Comparison of ENCODE assay signal across 8 cellular contexts in the genomic region with DNA sequence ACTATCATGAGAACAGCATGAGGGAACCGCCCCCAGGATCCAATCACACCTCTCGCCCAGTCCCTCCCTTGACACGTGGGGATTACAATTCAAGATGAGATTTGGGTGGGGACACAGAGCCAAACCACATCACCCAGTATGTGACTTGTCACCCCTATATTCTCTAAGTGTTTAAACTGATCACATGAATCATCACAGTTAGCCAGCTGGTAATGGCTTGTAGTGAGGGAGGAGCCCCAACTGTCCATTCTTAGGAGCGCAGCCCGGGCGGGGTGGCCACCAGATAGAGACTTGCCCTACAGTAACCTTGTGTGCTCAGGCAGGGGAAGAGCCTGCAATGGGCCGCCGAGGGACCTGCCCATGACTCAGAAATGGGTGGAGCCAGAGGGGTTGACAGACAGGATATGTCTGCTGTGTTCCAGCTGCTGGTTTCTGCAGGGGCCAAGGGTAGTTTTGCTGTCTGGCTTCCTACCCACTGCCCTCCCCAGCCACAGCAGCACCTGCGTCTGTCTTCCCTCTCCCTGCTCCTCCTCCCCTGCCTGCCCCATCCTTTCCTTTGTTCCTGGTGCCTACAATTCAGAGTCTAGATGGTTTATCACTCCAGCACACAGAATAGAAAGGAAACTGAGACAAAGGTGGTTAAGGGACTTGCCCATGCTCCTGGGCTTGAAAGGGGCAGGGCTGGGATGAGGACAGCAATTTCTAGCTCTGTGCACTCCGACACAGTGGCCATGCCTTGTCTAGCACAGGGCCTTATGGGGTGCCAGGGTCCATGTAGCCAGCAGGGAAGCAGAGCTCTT. TPM values are rescaled to one million over a fixed set of nuclear protein-coding genes. Genes with fewer than 3 reads are reported as not detected.
DNase-seq lines count a peak whose midpoint lies in the region; ATAC-seq and TF ChIP-seq lines count a peak whose summit lies in the region.

No MANE protein-coding gene starts in this region.

- H3K4me3 ChIP-seq in OCI-LY3 (ENCODE audit: low read length) (no peak overlapping the region), fibroblast of lung (replicated peaks in 1 of 4; ENCODE audit: control extremely low read depth in 1 of 4, insufficient read depth in 1 of 4, low read depth in 3 of 4, low read length in 4 of 4) (no peak overlapping the region)

- no peaks in the 10 kb centered on the region; the same call in 1 of the 2 replicates for H3K9me3 ChIP-seq in OCI-LY3 (ENCODE audit: insufficient read depth, low read length)
- no peaks in the 10 kb centered on the region for H3K9me3 ChIP-seq in fibroblast of lung (ENCODE audit: control insufficient read depth, insufficient read depth, low read depth, low read length)

- ATAC-seq in GM18909 (IDR thresholded peaks at IDR 0.05; ENCODE audit: poor library complexity, unreplicated experiment) (peak; percentile 90), HG03095 (IDR thresholded peaks at IDR 0.05; ENCODE audit: unreplicated experiment) (peak; percentile 92)

- no peaks in the 10 kb centered on the region for H3K36me3 ChIP-seq in OCI-LY3 (replicated peaks; ENCODE audit: low read depth, low read length)
- H3K36me3 ChIP-seq in fibroblast of lung (ENCODE audit: control insufficient read depth, insufficient read depth, low read length): no peaks in the 10 kb centered on the region

- no peaks in the 10 kb centered on the region for H3K79me2 ChIP-seq in OCI-LY3 (ENCODE audit: low read length)
- H3K79me2 ChIP-seq in fibroblast of lung (ENCODE audit: control insufficient read depth, insufficient read depth, low read length): no peaks in the 10 kb centered on the region

- H3K27me3 ChIP-seq in OCI-LY3 (ENCODE audit: low read depth, low read length): peaks cover 9% of the 10 kb centered on the region; the same call in 1 of the 2 replicates
- H3K27me3 ChIP-seq in fibroblast of lung (ENCODE audit: control insufficient read depth, insufficient read depth, low read length): peaks cover 2% of the 10 kb centered on the region

- H4K20me1 ChIP-seq in OCI-LY3 (ENCODE audit: insufficient read depth, low read length): no peaks in the 10 kb centered on the region
- no peaks in the 10 kb centered on the region for H4K20me1 ChIP-seq in fibroblast of lung (ENCODE audit: control insufficient read depth, extremely low read depth, insufficient read depth, low read length)

- H3K4me2 ChIP-seq in OCI-LY3 (ENCODE audit: low read length) (peak overlapping the region; percentile 56), fibroblast of lung (ENCODE audit: extremely low read depth, insufficient read depth, low read length) (no peak overlapping the region)

- H3K4me1 Mint-ChIP-seq in activated T-cell treated with anti-CD3 and anti-CD28 coated beads, Interleukin-2, amount 50 U/mL, for 24 hours (ENCODE audit: low read depth): peaks cover 81% of the 10 kb centered on the region

- H3K9ac ChIP-seq in OCI-LY3 (ENCODE audit: low read length) (no peak overlapping the region; the same call in 1 of the 2 replicates), fibroblast of lung (ENCODE audit: insufficient read depth, low read length) (no peak overlapping the region)

- H3K27me3 Mint-ChIP-seq in activated T-cell treated with anti-CD3 and anti-CD28 coated beads, Interleukin-2, amount 50 U/mL, for 24 hours: no peaks in the 10 kb centered on the region

- H3K27ac ChIP-seq in OCI-LY3 (ENCODE audit: low read length) (peak overlapping the region; percentile 31), fibroblast of lung (ENCODE audit: insufficient read depth, low read length) (no peak overlapping the region), temporal lobe (ENCODE audit: low read depth, low read length) (peak overlapping the region; percentile 31)

- H3K9me3 Mint-ChIP-seq in activated T-cell treated with anti-CD3 and anti-CD28 coated beads, Interleukin-2, amount 50 U/mL, for 24 hours: peaks cover 3% of the 10 kb centered on the region

- DNase-seq in AG08396 (ENCODE audit: low spot score) (peak; percentile 88), fibroblast of lung (ENCODE audit: low read depth in 2 of 2) (peak; percentile 66 to 97), occipital lobe (lab: John Stamatoyannopoulos, UW) (peak; percentile 73)
- DNase-seq in activated T-cell treated with anti-CD3 and anti-CD28 coated beads, Interleukin-2, amount 50 U/mL, for 24 hours: peak; percentile 88

- peak overlapping the region; percentile 91 for H3K27ac Mint-ChIP-seq in activated T-cell treated with anti-CD3 and anti-CD28 coated beads, Interleukin-2, amount 50 U/mL, for 24 hours

- peak overlapping the region; percentile 60 for H3K4me3 Mint-ChIP-seq in activated T-cell treated with anti-CD3 and anti-CD28 coated beads, Interleukin-2, amount 50 U/mL, for 24 hours

- TF ChIP-seq CTCF in OCI-LY3 (IDR thresholded peaks at IDR 0.05; ENCODE audit: low read depth, low read length) (no peak), fibroblast of lung (conservative IDR thresholded peaks at IDR 0.05 in 1 of 2, IDR thresholded peaks at IDR 0.05 in 1 of 2; ENCODE audit: low read depth in 1 of 2, low read length in 2 of 2) (no peak)

- H3K36me3 Mint-ChIP-seq in activated T-cell treated with anti-CD3 and anti-CD28 coated beads, Interleukin-2, amount 50 U/mL, for 24 hours (ENCODE audit: low read depth): peaks cover 26% of the 10 kb centered on the region

- H2AFZ ChIP-seq in OCI-LY3 (ENCODE audit: low read depth, low read length) (peak overlapping the region; percentile 25; the same call in 1 of the 2 replicates), fibroblast of lung (ENCODE audit: low read length) (no peak overlapping the region)

- H3K4me1 ChIP-seq in OCI-LY3 (ENCODE audit: low read length) (peaks cover 35% of the 10 kb centered on the region), fibroblast of lung (ENCODE audit: control insufficient read depth, extremely low read depth, insufficient read depth, low read length) (peaks cover 5% of the 10 kb centered on the region)

RNA-seq across cellular contexts. Expression of a gene that starts 9.2 kb away (rescaled TPM):
- under 0.01 and 0.77 TPM in 2 replicates for total RNA-seq in fibroblast of lung
- polyA plus RNA-seq in fibroblast of lung: 0.12 and 0.98 TPM in 2 replicates
- 0.09 and 0.96 TPM in 2 replicates for polyA plus RNA-seq in fibroblast of lung (2012)
- polyA minus RNA-seq in fibroblast of lung (ENCODE audit: low replicate concordance): 2.8 TPM in 1 of 2 replicates, not detected in the other
- total RNA-seq in occipital lobe: 16.1 TPM
- total RNA-seq in temporal lobe: 15.0 TPM
